Comparison of ENCODE assay signal across 9 cellular contexts in the genomic region with DNA sequence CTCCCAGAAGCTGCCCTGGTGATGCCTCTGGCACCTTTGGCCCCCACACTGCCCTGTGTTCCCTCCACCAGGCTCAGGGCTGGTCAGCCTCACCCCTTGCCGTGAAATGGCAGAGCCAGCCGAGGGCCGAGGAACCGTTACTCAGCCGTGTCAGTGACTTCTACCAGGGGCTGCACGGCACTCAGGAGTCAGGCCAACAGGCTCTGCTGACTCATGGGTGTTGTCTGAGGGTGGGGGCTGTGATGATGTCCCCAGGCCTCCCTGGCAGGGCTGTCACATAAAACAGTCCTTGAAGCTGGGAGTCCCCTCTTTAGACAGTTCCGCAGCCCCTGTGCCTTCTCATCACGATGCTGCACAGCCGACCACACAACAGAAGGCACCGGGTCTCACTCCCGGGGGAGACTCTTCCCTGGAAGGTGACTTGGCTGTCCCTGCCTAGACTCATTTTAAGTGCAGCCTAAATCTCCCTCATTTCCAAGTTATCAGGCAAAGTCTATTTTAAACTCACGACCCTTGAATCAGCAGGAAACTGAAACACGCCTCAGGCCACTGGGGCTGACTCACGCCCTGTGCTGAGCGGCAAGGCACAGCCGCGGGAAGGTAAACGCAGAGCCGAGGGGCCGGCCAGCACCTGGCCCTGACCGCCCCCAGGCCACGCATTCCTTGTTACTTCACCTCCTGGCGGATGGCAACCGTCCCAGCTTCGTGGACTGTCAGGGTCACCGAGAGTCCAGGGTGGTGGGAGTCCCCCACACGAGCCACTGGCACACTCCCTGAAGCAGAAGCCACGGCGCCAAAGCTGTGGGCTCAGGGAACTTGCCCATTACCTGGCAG.
DNase-seq lines count a peak whose midpoint lies in the region; ATAC-seq and TF ChIP-seq lines count a peak whose summit lies in the region.
"Had no signal": no experiment of that assay in that cellular context is flagged by ENCODE, and none has a peak within 500 bp of the region (broad histone marks: within the 10 kb centered on the region; RNA-seq: fewer than 3 reads in every experiment).

No MANE protein-coding gene starts in this region.

- peak overlapping the region in 10 of 11 experiments; percentile 39 to 76 (median 66); a peak in 19 of 22 replicates for H3K27ac ChIP-seq in BLaER1 treated with 17β-estradiol and CSF1 and Interleukin-3, amounts not matched to agents 10 nM and 100 nM
- H3K27ac ChIP-seq in substantia nigra (ENCODE audit: low read depth, low read length, poor library complexity, severe bottlenecking), result peak overlapping the region; percentile 55

- peaks cover 12 to 57% (median 46%) of the 10 kb centered on the region in 11 experiments; a peak in 20 of 22 replicates for H3K36me3 ChIP-seq in BLaER1 treated with 17β-estradiol and CSF1 and Interleukin-3, amounts not matched to agents 10 nM and 100 nM

- ATAC-seq in SK-N-SH treated with all-trans-retinoic acid at 6 μM for 48 hours (peak; percentile 74), memory B cell (ENCODE audit: low read depth) (peak; percentile 38)
- ATAC-seq in central memory CD8-positive, alpha-beta T cell (replicated peaks; ENCODE audit: extremely low read depth, poor library complexity, severe bottlenecking), result no peak

- peaks cover 97 to 100% (median 99%) of the 10 kb centered on the region in 10 experiments for H3K4me1 ChIP-seq in BLaER1 treated with 17β-estradiol and CSF1 and Interleukin-3, amounts not matched to agents 10 nM and 100 nM

- TF ChIP-seq CTCF in HFF-Myc (IDR thresholded peaks at IDR 0.05; ENCODE audit: low read depth, low read length, missing control alignments), result no peak

- no peaks in the 10 kb centered on the region for H3K27me3 ChIP-seq in BLaER1 treated with 17β-estradiol and CSF1 and Interleukin-3, amounts not matched to agents 10 nM and 100 nM

- no peaks in the 10 kb centered on the region for H3K27me3 Mint-ChIP-seq in central memory CD8-positive, alpha-beta T cell
- H3K27me3 Mint-ChIP-seq in memory B cell, result no peaks in the 10 kb centered on the region
- H3K27me3 Mint-ChIP-seq: naive B cell had no signal

- H3K36me3 Mint-ChIP-seq in central memory CD8-positive, alpha-beta T cell (ENCODE audit: insufficient read depth), result peaks cover 28% of the 10 kb centered on the region
- H3K36me3 Mint-ChIP-seq in memory B cell, result peaks cover 4% of the 10 kb centered on the region
- H3K36me3 Mint-ChIP-seq: naive B cell had no signal

- peak overlapping the region; percentile 77 to 98 (median 94) for H3K4me2 ChIP-seq in BLaER1 treated with 17β-estradiol and CSF1 and Interleukin-3, amounts not matched to agents 10 nM and 100 nM

- peak overlapping the region; percentile 69 for H3K4me3 Mint-ChIP-seq in central memory CD8-positive, alpha-beta T cell
- H3K4me3 Mint-ChIP-seq in memory B cell, result peak overlapping the region; percentile 71

- peaks cover 89% of the 10 kb centered on the region for H3K4me1 Mint-ChIP-seq in central memory CD8-positive, alpha-beta T cell
- peaks cover 72% of the 10 kb centered on the region for H3K4me1 Mint-ChIP-seq in memory B cell

- DNase-seq in HFF-Myc (ENCODE audit: extremely low read depth, low read depth), result no peak
- no peak for DNase-seq in central memory CD8-positive, alpha-beta T cell (ENCODE audit: low spot score in 2 of 2)
- no peak for DNase-seq in memory B cell (ENCODE audit: low spot score in 2 of 2)
- peak in 2 of 49 donors; percentile 38 to 85 for DNase-seq in substantia nigra (lab: John Stamatoyannopoulos, UW)
- DNase-seq in KG1 (lab: John Stamatoyannopoulos, UW), result no peak
- DNase-seq in NCI-H2227 (lab: John Stamatoyannopoulos, UW; ENCODE audit: unreplicated experiment), result no peak
- DNase-seq: naive B cell had no signal

- peaks cover 99 to 100% (median 100%) of the 10 kb centered on the region in 11 experiments for H4K20me1 ChIP-seq in BLaER1 treated with 17β-estradiol and CSF1 and Interleukin-3, amounts not matched to agents 10 nM and 100 nM

- H3K9me3 ChIP-seq in BLaER1 treated with 17β-estradiol and CSF1 and Interleukin-3, amounts not matched to agents 10 nM and 100 nM (replicated peaks in 1 of 11), result no peaks in the 10 kb centered on the region

- peak overlapping the region; percentile 100 for H3K27ac Mint-ChIP-seq in central memory CD8-positive, alpha-beta T cell (ENCODE audit: low read depth)
- H3K27ac Mint-ChIP-seq in memory B cell, result peak overlapping the region; percentile 45

- peak overlapping the region; percentile 23 to 76 (median 66); a peak in 20 of 22 replicates for H3K9ac ChIP-seq in BLaER1 treated with 17β-estradiol and CSF1 and Interleukin-3, amounts not matched to agents 10 nM and 100 nM

- H3K4me3 ChIP-seq in BLaER1 treated with 17β-estradiol and CSF1 and Interleukin-3, amounts not matched to agents 10 nM and 100 nM, result peak overlapping the region in 8 of 10 experiments; percentile 3 to 61 (median 36); a peak in 13 of 20 replicates
- H3K4me3 ChIP-seq in HFF-Myc (replicated peaks; ENCODE audit: low read depth, low read length), result peak overlapping the region; percentile 27

- no peaks in the 10 kb centered on the region for H3K9me3 Mint-ChIP-seq in central memory CD8-positive, alpha-beta T cell
- H3K9me3 Mint-ChIP-seq in memory B cell, result no peaks in the 10 kb centered on the region
- H3K9me3 Mint-ChIP-seq: naive B cell had no signal

TF ChIP-seq in SK-N-SH treated with all-trans-retinoic acid at 6 μM for 48 hours, 23 proteins besides CTCF, POLR2A, EP300 and RAD21:
- TF ChIP-seq TOX (CRISPR knock-in tag; IDR thresholded peaks at IDR 0.05; ENCODE audit: borderline replicate concordance) (no peak), RARB (CRISPR knock-in tag; IDR thresholded peaks at IDR 0.05) (no peak), BACH2 (CRISPR knock-in tag; IDR thresholded peaks at IDR 0.05; ENCODE audit: borderline replicate concordance) (no peak), ARNTL (CRISPR knock-in tag; IDR thresholded peaks at IDR 0.05; ENCODE audit: borderline replicate concordance, low read depth) (no peak), CSDC2 (CRISPR knock-in tag; IDR thresholded peaks at IDR 0.05) (no peak), TCF4 (CRISPR knock-in tag; IDR thresholded peaks at IDR 0.05; ENCODE audit: borderline replicate concordance) (no peak), ZNF565 (CRISPR knock-in tag; conservative IDR thresholded peaks at IDR 0.05; ENCODE audit: low read depth) (no peak), GLIS3 (CRISPR knock-in tag; IDR thresholded peaks at IDR 0.05) (no peak), ZC3H10 (CRISPR knock-in tag; IDR thresholded peaks at IDR 0.05) (no peak)
- TF ChIP-seq, protein P1, sequence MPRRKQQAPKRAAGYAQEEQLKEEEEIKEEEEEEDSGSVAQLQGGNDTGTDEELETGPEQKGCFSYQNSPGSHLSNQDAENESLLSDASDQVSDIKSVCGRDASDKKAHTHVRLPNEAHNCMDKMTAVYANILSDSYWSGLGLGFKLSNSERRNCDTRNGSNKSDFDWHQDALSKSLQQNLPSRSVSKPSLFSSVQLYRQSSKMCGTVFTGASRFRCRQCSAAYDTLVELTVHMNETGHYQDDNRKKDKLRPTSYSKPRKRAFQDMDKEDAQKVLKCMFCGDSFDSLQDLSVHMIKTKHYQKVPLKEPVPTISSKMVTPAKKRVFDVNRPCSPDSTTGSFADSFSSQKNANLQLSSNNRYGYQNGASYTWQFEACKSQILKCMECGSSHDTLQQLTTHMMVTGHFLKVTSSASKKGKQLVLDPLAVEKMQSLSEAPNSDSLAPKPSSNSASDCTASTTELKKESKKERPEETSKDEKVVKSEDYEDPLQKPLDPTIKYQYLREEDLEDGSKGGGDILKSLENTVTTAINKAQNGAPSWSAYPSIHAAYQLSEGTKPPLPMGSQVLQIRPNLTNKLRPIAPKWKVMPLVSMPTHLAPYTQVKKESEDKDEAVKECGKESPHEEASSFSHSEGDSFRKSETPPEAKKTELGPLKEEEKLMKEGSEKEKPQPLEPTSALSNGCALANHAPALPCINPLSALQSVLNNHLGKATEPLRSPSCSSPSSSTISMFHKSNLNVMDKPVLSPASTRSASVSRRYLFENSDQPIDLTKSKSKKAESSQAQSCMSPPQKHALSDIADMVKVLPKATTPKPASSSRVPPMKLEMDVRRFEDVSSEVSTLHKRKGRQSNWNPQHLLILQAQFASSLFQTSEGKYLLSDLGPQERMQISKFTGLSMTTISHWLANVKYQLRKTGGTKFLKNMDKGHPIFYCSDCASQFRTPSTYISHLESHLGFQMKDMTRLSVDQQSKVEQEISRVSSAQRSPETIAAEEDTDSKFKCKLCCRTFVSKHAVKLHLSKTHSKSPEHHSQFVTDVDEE (CRISPR knock-in tag; IDR thresholded peaks at IDR 0.05), result no peak
- TF ChIP-seq, protein P2, sequence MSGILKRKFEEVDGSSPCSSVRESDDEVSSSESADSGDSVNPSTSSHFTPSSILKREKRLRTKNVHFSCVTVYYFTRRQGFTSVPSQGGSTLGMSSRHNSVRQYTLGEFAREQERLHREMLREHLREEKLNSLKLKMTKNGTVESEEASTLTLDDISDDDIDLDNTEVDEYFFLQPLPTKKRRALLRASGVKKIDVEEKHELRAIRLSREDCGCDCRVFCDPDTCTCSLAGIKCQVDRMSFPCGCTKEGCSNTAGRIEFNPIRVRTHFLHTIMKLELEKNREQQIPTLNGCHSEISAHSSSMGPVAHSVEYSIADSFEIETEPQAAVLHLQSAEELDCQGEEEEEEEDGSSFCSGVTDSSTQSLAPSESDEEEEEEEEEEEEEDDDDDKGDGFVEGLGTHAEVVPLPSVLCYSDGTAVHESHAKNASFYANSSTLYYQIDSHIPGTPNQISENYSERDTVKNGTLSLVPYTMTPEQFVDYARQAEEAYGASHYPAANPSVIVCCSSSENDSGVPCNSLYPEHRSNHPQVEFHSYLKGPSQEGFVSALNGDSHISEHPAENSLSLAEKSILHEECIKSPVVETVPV (CRISPR knock-in tag; IDR thresholded peaks at IDR 0.05), result no peak
TF ChIP-seq in SK-N-SH treated with all-trans-retinoic acid at 6 μM for 48 hours: peak in this region for 0.
